ENCODE assay signal across 9 cellular contexts in genomic region chr6:142395768-142396231, GRCh38.
DNase-seq lines count a peak whose midpoint lies in the region; ATAC-seq and TF ChIP-seq lines count a peak whose summit lies in the region.
"Had no signal": no experiment of that assay in that cellular context is flagged by ENCODE, and none has a peak within 500 bp of the region (broad histone marks: within the 10 kb centered on the region; RNA-seq: fewer than 3 reads in every experiment).

No MANE protein-coding gene starts in this region.

- peaks cover 6% of the 10 kb centered on the region for H3K27me3 Mint-ChIP-seq in central memory CD8-positive, alpha-beta T cell

- H3K9me3 Mint-ChIP-seq in central memory CD8-positive, alpha-beta T cell: no peaks in the 10 kb centered on the region

- DNase-seq in GM12864 (ENCODE audit: low read depth) (peak; percentile 8), NAMALWA (ENCODE audit: low spot score) (no peak), cerebellum (ENCODE audit: low spot score) (no peak), NCI-H1417 treated with DMSO at 0.1 percent for 48 hours (lab: John Stamatoyannopoulos, UW) (no peak), NCI-H1436 treated with DMSO at 0.1 percent for 48 hours (lab: John Stamatoyannopoulos, UW) (no peak)
- DNase-seq in central memory CD8-positive, alpha-beta T cell (ENCODE audit: low spot score in 2 of 2): no peak

- TF ChIP-seq CTCF in GM12864 (IDR thresholded peaks at IDR 0.05; ENCODE audit: low read depth, low read length, missing control alignments): no peak

- peaks cover 12% of the 10 kb centered on the region for H3K4me1 Mint-ChIP-seq in central memory CD8-positive, alpha-beta T cell

- H3K4me3 Mint-ChIP-seq in central memory CD8-positive, alpha-beta T cell: peak overlapping the region; percentile 23

- peaks cover 4% of the 10 kb centered on the region for H3K36me3 Mint-ChIP-seq in central memory CD8-positive, alpha-beta T cell (ENCODE audit: insufficient read depth)

- peak overlapping the region; percentile 87 for H3K27ac Mint-ChIP-seq in central memory CD8-positive, alpha-beta T cell (ENCODE audit: low read depth)

- ATAC-seq in GM21390 (IDR thresholded peaks at IDR 0.05; ENCODE audit: unreplicated experiment) (peak; percentile 95), HG03439 (IDR thresholded peaks at IDR 0.05; ENCODE audit: unreplicated experiment) (peak; percentile 91)
- ATAC-seq in central memory CD8-positive, alpha-beta T cell (replicated peaks; ENCODE audit: extremely low read depth, poor library complexity, severe bottlenecking): peak; percentile 96
- ATAC-seq: Right ventricle myocardium inferior had no signal

- no peak overlapping the region for H3K4me3 ChIP-seq in GM12864 (ENCODE audit: low read depth, low read length)
